In the genomic region with DNA sequence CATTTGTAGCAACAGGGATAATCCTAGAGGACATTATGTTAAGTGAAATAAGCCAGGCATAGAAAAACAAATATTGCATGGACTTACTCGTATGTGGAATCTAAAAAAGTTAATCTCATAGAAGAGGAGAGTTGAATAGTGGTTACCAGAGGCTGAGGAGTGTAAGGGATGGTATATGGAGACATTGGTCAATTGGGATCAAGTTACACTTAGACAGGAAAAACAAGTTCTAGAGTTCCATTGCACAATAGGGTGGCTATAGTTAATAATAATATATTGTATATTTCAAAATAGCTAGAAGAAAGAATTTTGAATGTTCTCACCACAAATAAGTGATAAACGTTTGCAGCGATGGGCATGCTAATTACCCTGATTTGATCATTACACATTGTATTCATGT, we compare ENCODE assay signal across 20 cellular contexts.
"Had no signal": no experiment of that assay in that cellular context is flagged by ENCODE, and none has a peak within 500 bp of the region (broad histone marks: within the 10 kb centered on the region; RNA-seq: fewer than 3 reads in every experiment).

No MANE protein-coding gene starts in this region.

- H3K36me3 ChIP-seq: neural progenitor cell, stomach, upper lobe of left lung had no signal

- H3K27ac ChIP-seq: dorsolateral prefrontal cortex, neural progenitor cell, stomach, upper lobe of left lung had no signal

- H3K9me3 ChIP-seq: mucosa of descending colon, stomach, upper lobe of left lung had no signal

- H3K4me1 Mint-ChIP-seq: activated B cell treated with CpG ODN at 0.5 μM for 24 hours; activated naive CD8-positive, alpha-beta T cell treated with anti-CD3 and anti-CD28 coated beads for 36 hours; activated T-helper 17 cell treated with anti-CD3 and anti-CD28 coated beads, Interleukin-2, amount 50 U/mL, for 72 hours; immature natural killer cell; memory B cell; naive B cell; neural progenitor cell had no signal

- ATAC-seq: activated CD8-positive, alpha-beta T cell treated with anti-CD3 and anti-CD28 coated beads for 36 hours; activated T-helper 17 cell treated with anti-CD3 and anti-CD28 coated beads, Interleukin-2, amount 50 U/mL, for 72 hours; left ventricle myocardium superior; mucosa of descending colon had no signal

- H3K36me3 Mint-ChIP-seq: activated naive CD8-positive, alpha-beta T cell treated with anti-CD3 and anti-CD28 coated beads for 36 hours; immature natural killer cell; memory B cell; naive B cell; neural progenitor cell had no signal

- H3K27me3 Mint-ChIP-seq: activated B cell treated with CpG ODN at 0.5 μM for 24 hours; activated CD8-positive, alpha-beta T cell treated with anti-CD3 and anti-CD28 coated beads for 36 hours; activated naive CD8-positive, alpha-beta T cell treated with anti-CD3 and anti-CD28 coated beads for 36 hours; activated T-helper 17 cell treated with anti-CD3 and anti-CD28 coated beads, Interleukin-2, amount 50 U/mL, for 72 hours; memory B cell; naive B cell; progenitor cell of endocrine pancreas had no signal

- H3K4me1 ChIP-seq: neural progenitor cell, upper lobe of left lung had no signal

- H3K27ac Mint-ChIP-seq: activated B cell treated with CpG ODN at 0.5 μM for 24 hours; activated CD8-positive, alpha-beta T cell treated with anti-CD3 and anti-CD28 coated beads for 36 hours; activated naive CD8-positive, alpha-beta T cell treated with anti-CD3 and anti-CD28 coated beads for 36 hours; activated T-helper 17 cell treated with anti-CD3 and anti-CD28 coated beads, Interleukin-2, amount 50 U/mL, for 72 hours; endodermal cell; immature natural killer cell; memory B cell; neural progenitor cell; progenitor cell of endocrine pancreas had no signal

- H3K4me3 ChIP-seq: dorsolateral prefrontal cortex, mucosa of descending colon, neural progenitor cell, stomach, upper lobe of left lung had no signal

- H3K9me3 Mint-ChIP-seq: activated B cell treated with CpG ODN at 0.5 μM for 24 hours; activated CD8-positive, alpha-beta T cell treated with anti-CD3 and anti-CD28 coated beads for 36 hours; activated naive CD8-positive, alpha-beta T cell treated with anti-CD3 and anti-CD28 coated beads for 36 hours; endodermal cell; neural progenitor cell had no signal

- H3K4me3 Mint-ChIP-seq: activated B cell treated with CpG ODN at 0.5 μM for 24 hours; activated CD8-positive, alpha-beta T cell treated with anti-CD3 and anti-CD28 coated beads for 36 hours; activated naive CD8-positive, alpha-beta T cell treated with anti-CD3 and anti-CD28 coated beads for 36 hours; activated T-helper 17 cell treated with anti-CD3 and anti-CD28 coated beads, Interleukin-2, amount 50 U/mL, for 72 hours; endodermal cell; immature natural killer cell; memory B cell; naive B cell; neural progenitor cell had no signal

- H3K27me3 ChIP-seq: dorsolateral prefrontal cortex, neural progenitor cell, stomach, upper lobe of left lung had no signal

- DNase-seq: activated B cell treated with CpG ODN at 0.5 μM for 24 hours; activated CD4-positive, alpha-beta T cell treated with anti-CD3 and anti-CD28 coated beads for 4 hours; activated CD8-positive, alpha-beta T cell treated with anti-CD3 and anti-CD28 coated beads for 36 hours; activated naive CD4-positive, alpha-beta T cell; activated naive CD8-positive, alpha-beta T cell treated with anti-CD3 and anti-CD28 coated beads for 36 hours; activated T-cell treated with anti-CD3 and anti-CD28 coated beads, Interleukin-2, amount 50 U/mL, for 1 hour; amygdala; caudate nucleus; dorsolateral prefrontal cortex; endodermal cell; immature natural killer cell; left ventricle myocardium superior; mucosa of descending colon; naive B cell; stomach had no signal
